9 cellular contexts compared by ENCODE assay signal in genomic region chr16:38941-39892, GRCh38. TPM values are rescaled to one million over a fixed set of nuclear protein-coding genes. Genes with fewer than 3 reads are reported as not detected.
A peak's percentile ranks its signal among the peaks of the same experiment; 100 is the strongest.
DNase-seq lines count a peak whose midpoint lies in the region; ATAC-seq and TF ChIP-seq lines count a peak whose summit lies in the region.
"Had no signal": no experiment of that assay in that cellular context is flagged by ENCODE, and none has a peak within 500 bp of the region (broad histone marks: within the 10 kb centered on the region; RNA-seq: fewer than 3 reads in every experiment).

No MANE protein-coding gene starts in this region.

- peak; percentile 33 for TF ChIP-seq POLR2A in GM19193 (IDR thresholded peaks at IDR 0.05; ENCODE audit: extremely low read depth, insufficient read depth, insufficient read length)

- no peaks in the 10 kb centered on the region for H3K9me3 ChIP-seq in RWPE2 (ENCODE audit: severe bottlenecking)
- no peaks in the 10 kb centered on the region for H3K9me3 ChIP-seq in mammary epithelial cell (replicated peaks; ENCODE audit: insufficient read depth, low read length)
- H3K9me3 ChIP-seq: SJSA1 had no signal

- intact Hi-C loops in mammary epithelial cell (cut with micrococcal nuclease): no loop called here

- no peak overlapping the region for H3K4me3 ChIP-seq in RWPE2 (ENCODE audit: severe bottlenecking)
- H3K4me3 ChIP-seq in mammary epithelial cell (replicated peaks in 1 of 3; ENCODE audit: insufficient read depth in 1 of 3, low read depth in 2 of 3, low read length in 3 of 3): no peak overlapping the region
- H3K4me3 ChIP-seq: SJSA1 had no signal

- no peak for DNase-seq in RWPE2 (ENCODE audit: low spot score)
- DNase-seq in mammary epithelial cell: peak; percentile 48
- DNase-seq in stimulated activated CD8-positive, alpha-beta memory T cell treated with anti-CD3 and anti-CD28 coated beads, Interleukin-4, amount 100 ng/mL, for 48 hours: peak; percentile 59
- DNase-seq in NCI-H1048 (lab: John Stamatoyannopoulos, UW): no peak
- DNase-seq in NCI-H2227 treated with DMSO at 0.1 percent for 48 hours (lab: John Stamatoyannopoulos, UW): no peak

- in situ Hi-C loops in mammary epithelial cell (cut with MboI; ENCODE audit: low sequenced_read_pairs in 2 of 2): no loop called here

- 67% methylated on average over 11 of the region's 13 CpGs for WGBS in mammary epithelial cell (ENCODE audit: low coverage, missing lambda C conversion rate)

- no peaks in the 10 kb centered on the region for H4K20me1 ChIP-seq in mammary epithelial cell (ENCODE audit: insufficient read depth, low read length)

- no TSS peak for BruUV-seq in mammary epithelial cell (replicated peaks; lab: Mats Ljungman, UMichigan)

- no peak for TF ChIP-seq CTCF in RWPE2 (IDR thresholded peaks at IDR 0.05; ENCODE audit: poor library complexity, severe bottlenecking)
- no peak for TF ChIP-seq CTCF in mammary epithelial cell (conservative IDR thresholded peaks at IDR 0.05 in 1 of 2, IDR thresholded peaks at IDR 0.05 in 1 of 2; ENCODE audit: extremely low read depth in 1 of 2, insufficient read depth in 1 of 2, low read depth in 1 of 2, low read length in 2 of 2)

- H3K4me1 ChIP-seq in RWPE2 (ENCODE audit: insufficient read depth, poor library complexity, severe bottlenecking) (no peaks in the 10 kb centered on the region), mammary epithelial cell (ENCODE audit: insufficient read depth, low read length) (peaks cover 8% of the 10 kb centered on the region)
- H3K4me1 ChIP-seq: SJSA1 had no signal

- no peak overlapping the region for H3K4me2 ChIP-seq in mammary epithelial cell (ENCODE audit: insufficient read depth, low read depth, low read length)

- no peak overlapping the region for H2AFZ ChIP-seq in mammary epithelial cell (ENCODE audit: low read depth, low read length)

- ATAC-seq in HG03095 (IDR thresholded peaks at IDR 0.05; ENCODE audit: unreplicated experiment): peak; percentile 70
- ATAC-seq in RWPE2 (ENCODE audit: low read depth): peak; percentile 35; the same call in 2 of the 3 replicates
- no peak for ATAC-seq in GM18870 (IDR thresholded peaks at IDR 0.05; ENCODE audit: unreplicated experiment)

- dilution Hi-C loops in mammary epithelial cell (cut with HindIII; ENCODE audit: low sequenced_read_pairs): no loop called here

- peaks cover 14% of the 10 kb centered on the region; the same call in 1 of the 2 replicates for H3K36me3 ChIP-seq in RWPE2 (ENCODE audit: low read depth)
- peaks cover 2% of the 10 kb centered on the region for H3K36me3 ChIP-seq in mammary epithelial cell (ENCODE audit: insufficient read depth, low read length)

- CTCF ChIA-PET in mammary epithelial cell (lab: Charles Lee; ENCODE audit: low non-redundant PET): no interaction called here

- H3K27me3 ChIP-seq in RWPE2 (ENCODE audit: insufficient read depth, poor library complexity, severe bottlenecking): no peaks in the 10 kb centered on the region
- H3K27me3 ChIP-seq in mammary epithelial cell (ENCODE audit: insufficient read depth, low read length): no peaks in the 10 kb centered on the region
- H3K27me3 ChIP-seq: SJSA1 had no signal

- no peak overlapping the region for H3K27ac ChIP-seq in RWPE2 (ENCODE audit: poor library complexity, severe bottlenecking)
- H3K27ac ChIP-seq in mammary epithelial cell (ENCODE audit: insufficient read depth, low read depth, low read length): no peak overlapping the region
- H3K27ac ChIP-seq: SJSA1 had no signal

- no peak overlapping the region for H3K9ac ChIP-seq in mammary epithelial cell (ENCODE audit: insufficient read depth, low read length)

- no peaks in the 10 kb centered on the region for H3K79me2 ChIP-seq in mammary epithelial cell (ENCODE audit: insufficient read depth, low read length)

RNA-seq across cellular contexts. Expression of gene POLR3K, which starts 14.2 kb away (rescaled TPM):
- 10 to 100 TPM in 1 of 2 donors, 1 to 10 TPM in 1; 2.5 to 16.0 TPM for total RNA-seq in mammary epithelial cell
- 37.7 TPM for polyA plus RNA-seq in mammary epithelial cell
- 9.3 TPM for polyA minus RNA-seq in mammary epithelial cell

RNA-seq across cellular contexts. Expression of gene SNRNP25, which starts 14.4 kb away (rescaled TPM):
- 10 to 100 TPM in 1 of 2 donors, 1 to 10 TPM in 1; 7.3 to 27.0 TPM for total RNA-seq in mammary epithelial cell
- 54.3 TPM for polyA plus RNA-seq in mammary epithelial cell
- polyA minus RNA-seq in mammary epithelial cell: 46.0 TPM

RNA-seq across cellular contexts. Expression of gene RHBDF1, which starts 33.2 kb away (rescaled TPM):
- total RNA-seq in mammary epithelial cell: 10 to 100 TPM; 20.5 to 42.0 TPM
- polyA plus RNA-seq in mammary epithelial cell: 25.8 TPM
- 49.8 TPM for polyA minus RNA-seq in mammary epithelial cell

RNA-seq across cellular contexts. Expression of gene MPG, which starts 38.8 kb away (rescaled TPM):
- 10 to 100 TPM; 50.7 to 70.5 TPM for total RNA-seq in mammary epithelial cell
- 50.9 TPM for polyA plus RNA-seq in mammary epithelial cell
- polyA minus RNA-seq in mammary epithelial cell: 8.3 TPM

Comparison
In these comparisons a context has a peak if more than half of its experiments do, and no peak if none do; other contexts are left out.
1. DNase-seq: peak in mammary epithelial cell (single experiment) and stimulated activated CD8-positive, alpha-beta memory T cell treated with anti-CD3 and anti-CD28 coated beads, Interleukin-4, amount 100 ng/mL, for 48 hours (single experiment); none in RWPE2 (single experiment), NCI-H1048 (single experiment) and NCI-H2227 treated with DMSO at 0.1 percent for 48 hours (single experiment).